Comparison of ENCODE assay signal across 22 cellular contexts in the genomic region with DNA sequence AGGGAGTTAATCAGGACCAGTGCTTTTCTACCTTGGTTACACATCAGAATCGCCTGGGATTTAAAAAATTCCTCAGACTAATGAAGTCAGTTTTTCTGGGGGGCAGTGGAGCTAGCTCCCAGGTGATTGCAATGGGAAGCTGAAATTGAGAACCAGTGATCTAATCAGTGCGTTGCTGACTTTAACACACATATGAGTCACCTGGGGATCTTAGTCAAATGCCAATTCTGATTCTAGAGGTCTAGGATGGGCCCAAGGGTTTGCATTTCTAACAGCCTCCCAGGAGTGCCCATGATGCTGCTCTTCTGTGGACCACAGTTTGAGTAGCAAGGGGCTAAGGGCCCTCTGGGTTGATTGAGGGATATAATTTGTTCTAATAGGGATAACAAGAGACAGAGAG. TPM values are rescaled to one million over a fixed set of nuclear protein-coding genes. Genes with fewer than 3 reads are reported as not detected.
"Had no signal": no experiment of that assay in that cellular context is flagged by ENCODE, and none has a peak within 500 bp of the region (broad histone marks: within the 10 kb centered on the region; RNA-seq: fewer than 3 reads in every experiment).

No MANE protein-coding gene starts in this region.

- DNase-seq: activated CD4-positive, alpha-beta T cell treated with anti-CD3 and anti-CD28 coated beads for 1 hour; activated CD8-positive, alpha-beta T cell treated with anti-CD3 and anti-CD28 coated beads for 36 hours; activated naive CD8-positive, alpha-beta T cell treated with anti-CD3 and anti-CD28 coated beads for 36 hours; activated T-cell treated with anti-CD3 and anti-CD28 coated beads, Interleukin-2, amount 50 U/mL, for 4 hours; amygdala; body of pancreas; cerebellar nuclear complex; dermis blood vessel endothelial cell; effector memory CD8-positive, alpha-beta T cell; gastrocnemius medialis; heart left ventricle; mucosa of descending colon; naive thymus-derived CD4-positive, alpha-beta T cell; ovary; stimulated activated CD4-positive, alpha-beta T cell treated with anti-CD3 and anti-CD28 coated beads, Interleukin-12 subunit alpha, Interleukin-12 subunit beta, amount 100 ng/mL, for 4 hours; stimulated activated CD4-positive, alpha-beta T cell treated with anti-CD3 and anti-CD28 coated beads, Interleukin-2, amount 100 ng/mL, for 24 hours; thyroid gland had no signal

- H3K4me3 ChIP-seq: body of pancreas, gastrocnemius medialis, heart left ventricle, mucosa of descending colon, ovary, thyroid gland had no signal

- H3K36me3 Mint-ChIP-seq: activated naive CD8-positive, alpha-beta T cell treated with anti-CD3 and anti-CD28 coated beads for 36 hours had no signal

- H3K27me3 Mint-ChIP-seq: activated CD8-positive, alpha-beta T cell treated with anti-CD3 and anti-CD28 coated beads for 36 hours; activated naive CD8-positive, alpha-beta T cell treated with anti-CD3 and anti-CD28 coated beads for 36 hours; effector memory CD8-positive, alpha-beta T cell had no signal

- H3K4me3 Mint-ChIP-seq: activated CD8-positive, alpha-beta T cell treated with anti-CD3 and anti-CD28 coated beads for 36 hours; activated naive CD8-positive, alpha-beta T cell treated with anti-CD3 and anti-CD28 coated beads for 36 hours; activated T-cell treated with anti-CD3 and anti-CD28 coated beads, Interleukin-2, amount 50 U/mL, for 4 hours; effector memory CD8-positive, alpha-beta T cell; naive thymus-derived CD4-positive, alpha-beta T cell had no signal

- H3K27me3 ChIP-seq: body of pancreas, gastrocnemius medialis, heart left ventricle, ovary, thyroid gland had no signal

- H3K9me3 ChIP-seq: body of pancreas, gastrocnemius medialis, heart left ventricle, mucosa of descending colon, ovary, thyroid gland had no signal

- H3K27ac ChIP-seq: body of pancreas, epithelial cell of prostate, gastrocnemius medialis, heart left ventricle, ovary, thyroid gland, VCaP had no signal

- FAIRE-seq: islet of Langerhans had no signal

- H3K4me1 ChIP-seq: body of pancreas, gastrocnemius medialis, heart left ventricle, thyroid gland had no signal

- H3K36me3 ChIP-seq: gastrocnemius medialis, heart left ventricle, ovary, thyroid gland had no signal

- H3K9me3 Mint-ChIP-seq: activated CD8-positive, alpha-beta T cell treated with anti-CD3 and anti-CD28 coated beads for 36 hours; activated naive CD8-positive, alpha-beta T cell treated with anti-CD3 and anti-CD28 coated beads for 36 hours; activated T-cell treated with anti-CD3 and anti-CD28 coated beads, Interleukin-2, amount 50 U/mL, for 4 hours; effector memory CD8-positive, alpha-beta T cell had no signal

- ATAC-seq: activated CD8-positive, alpha-beta T cell treated with anti-CD3 and anti-CD28 coated beads for 36 hours; activated T-cell treated with anti-CD3 and anti-CD28 coated beads, Interleukin-2, amount 50 U/mL, for 4 hours; body of pancreas; effector memory CD8-positive, alpha-beta T cell; gastrocnemius medialis; heart left ventricle; left lobe of liver; mucosa of descending colon; naive thymus-derived CD4-positive, alpha-beta T cell had no signal

- H3K27ac Mint-ChIP-seq: activated CD8-positive, alpha-beta T cell treated with anti-CD3 and anti-CD28 coated beads for 36 hours; activated naive CD8-positive, alpha-beta T cell treated with anti-CD3 and anti-CD28 coated beads for 36 hours; naive thymus-derived CD4-positive, alpha-beta T cell had no signal

RNA-seq across cellular contexts. Expression of a gene that starts 54.5 kb away (rescaled TPM):
- polyA plus RNA-seq: fibroblast of lung; naive thymus-derived CD4-positive, alpha-beta T cell had no signal
